39 cellular contexts compared by ENCODE assay signal in genomic region chr1:86922445-86922844, GRCh38.
"Had no signal": no experiment of that assay in that cellular context is flagged by ENCODE, and none has a peak within 500 bp of the region (broad histone marks: within the 10 kb centered on the region; RNA-seq: fewer than 3 reads in every experiment).

No MANE protein-coding gene starts in this region.

- H3K4me3 Mint-ChIP-seq: activated naive CD4-positive, alpha-beta T cell treated with anti-CD3 and anti-CD28 coated beads for 36 hours; activated naive CD4-positive, alpha-beta T cell treated with anti-CD3 and anti-CD28 coated beads, Interleukin-2, amount 10 ng/mL, durations not matched to agents 7 days and 5 days; activated naive CD4-positive, alpha-beta T cell treated with anti-CD3 and anti-CD28 coated beads, Interleukin-2, amount 50 U/mL, for 24 hours; activated naive CD8-positive, alpha-beta T cell; activated naive CD8-positive, alpha-beta T cell treated with anti-CD3 and anti-CD28 coated beads for 36 hours; activated naive CD8-positive, alpha-beta T cell treated with anti-CD3 and anti-CD28 coated beads, Interleukin-2, amount 10 ng/mL, durations not matched to agents 7 days and 5 days; activated naive CD8-positive, alpha-beta T cell treated with anti-CD3 and anti-CD28 coated beads, Interleukin-2, amount 50 U/mL, for 24 hours; activated T-cell treated with anti-CD3 and anti-CD28 coated beads, Interleukin-2, amount 50 U/mL, for 24 hours; activated T-cell treated with anti-CD3 and anti-CD28 coated beads, Interleukin-2, amount 50 U/mL, for 4 hours; activated T-cell treated with anti-CD3 and anti-CD28 coated beads, Interleukin-2, amount 50 U/mL, for 72 hours; activated T-helper 1 cell treated with anti-CD3 and anti-CD28 coated beads, Interleukin-12 subunit alpha, Interleukin-12 subunit beta, Interleukin-2, Interleukin-4 antibody, amounts not matched to agents 30 ng/mL and 10 ng/mL and 1 ng/mL, durations not matched to agents 14 hours and 24 hours and 36 hours; activated T-helper 17 cell treated with anti-CD3 and anti-CD28 coated beads, Interleukin-2, amount 50 U/mL, for 72 hours; brain; central memory CD8-positive, alpha-beta T cell had no signal

- H3K36me3 ChIP-seq: adrenal gland, ascending aorta, brain microvascular endothelial cell, breast epithelium, cardiac muscle cell had no signal

- H3K4me1 ChIP-seq: ascending aorta, body of pancreas, breast epithelium had no signal

- H3K4me3 ChIP-seq: adrenal gland, ascending aorta, body of pancreas, breast epithelium, cardiac muscle cell had no signal

- H3K9me3 ChIP-seq: adrenal gland, body of pancreas had no signal

- DNase-seq: activated effector memory CD4-positive, alpha-beta T cell treated with anti-CD3 and anti-CD28 coated beads, Interleukin-2, amount 50 U/mL, for 16 hours; activated effector memory CD4-positive, alpha-beta T cell treated with Interleukin-2 at 50 U/mL for 16 hours; activated gamma-delta T cell; activated gamma-delta T cell treated with Interleukin-2 at 50 U/mL for 16 hours; activated naive CD4-positive, alpha-beta T cell; activated naive CD4-positive, alpha-beta T cell treated with anti-CD3 and anti-CD28 coated beads for 36 hours; activated naive CD4-positive, alpha-beta T cell treated with anti-CD3 and anti-CD28 coated beads, Interleukin-2, amount 10 ng/mL, durations not matched to agents 7 days and 5 days; activated naive CD4-positive, alpha-beta T cell treated with anti-CD3 and anti-CD28 coated beads, Interleukin-2, amount 50 U/mL, for 16 hours; activated naive CD4-positive, alpha-beta T cell treated with Interleukin-2 at 50 U/mL for 16 hours; activated naive CD8-positive, alpha-beta T cell treated with anti-CD3 and anti-CD28 coated beads for 36 hours; activated naive CD8-positive, alpha-beta T cell treated with anti-CD3 and anti-CD28 coated beads, Interleukin-2, amount 10 ng/mL, durations not matched to agents 7 days and 5 days; activated naive CD8-positive, alpha-beta T cell treated with anti-CD3 and anti-CD28 coated beads, Interleukin-2, amount 50 U/mL, for 24 hours; activated T-cell treated with anti-CD3 and anti-CD28 coated beads, Interleukin-2, amount 50 U/mL, for 1 hour; activated T-cell treated with anti-CD3 and anti-CD28 coated beads, Interleukin-2, amount 50 U/mL, for 24 hours; activated T-cell treated with anti-CD3 and anti-CD28 coated beads, Interleukin-2, amount 50 U/mL, for 4 hours; activated T-cell treated with anti-CD3 and anti-CD28 coated beads, Interleukin-2, amount 50 U/mL, for 48 hours; activated T-cell treated with anti-CD3 and anti-CD28 coated beads, Interleukin-2, amount 50 U/mL, for 72 hours; adrenal gland; amniotic stem cell; amygdala; anterior cingulate cortex; aorta; body of pancreas; brain microvascular endothelial cell; caudate nucleus; central memory CD4-positive, alpha-beta T cell; cerebellar nuclear complex had no signal

- H3K27me3 Mint-ChIP-seq: activated naive CD4-positive, alpha-beta T cell treated with anti-CD3 and anti-CD28 coated beads, Interleukin-2, amount 10 ng/mL, durations not matched to agents 7 days and 5 days; activated naive CD4-positive, alpha-beta T cell treated with anti-CD3 and anti-CD28 coated beads, Interleukin-2, amount 50 U/mL, for 24 hours; activated naive CD8-positive, alpha-beta T cell; activated naive CD8-positive, alpha-beta T cell treated with anti-CD3 and anti-CD28 coated beads for 36 hours; activated naive CD8-positive, alpha-beta T cell treated with anti-CD3 and anti-CD28 coated beads, Interleukin-2, amount 10 ng/mL, durations not matched to agents 7 days and 5 days; activated naive CD8-positive, alpha-beta T cell treated with anti-CD3 and anti-CD28 coated beads, Interleukin-2, amount 50 U/mL, for 24 hours; activated T-cell treated with anti-CD3 and anti-CD28 coated beads, Interleukin-2, amount 50 U/mL, for 24 hours; activated T-helper 17 cell treated with anti-CD3 and anti-CD28 coated beads, Interleukin-2, amount 50 U/mL, for 72 hours; brain; central memory CD8-positive, alpha-beta T cell had no signal

- ATAC-seq: activated naive CD4-positive, alpha-beta T cell treated with anti-CD3 and anti-CD28 coated beads, Interleukin-2, amount 50 U/mL, for 72 hours; activated naive CD8-positive, alpha-beta T cell treated with anti-CD3 and anti-CD28 coated beads, Interleukin-2, amount 50 U/mL, for 24 hours; activated T-cell treated with anti-CD3 and anti-CD28 coated beads, Interleukin-2, amount 50 U/mL, for 4 hours; activated T-cell treated with anti-CD3 and anti-CD28 coated beads, Interleukin-2, amount 50 U/mL, for 72 hours; activated T-helper 17 cell treated with anti-CD3 and anti-CD28 coated beads, Interleukin-2, amount 50 U/mL, for 72 hours; body of pancreas had no signal

- H3K27me3 ChIP-seq: adrenal gland, ascending aorta, body of pancreas, brain microvascular endothelial cell, breast epithelium, cardiac muscle cell had no signal

- H3K27ac ChIP-seq: adrenal gland, ascending aorta, body of pancreas, brain microvascular endothelial cell, breast epithelium, cardiac muscle cell had no signal

- FAIRE-seq: astrocyte, bronchial epithelial cell had no signal

- H3K9me3 Mint-ChIP-seq: central memory CD8-positive, alpha-beta T cell had no signal

- H3K27ac Mint-ChIP-seq: activated naive CD4-positive, alpha-beta T cell treated with anti-CD3 and anti-CD28 coated beads for 36 hours; activated naive CD4-positive, alpha-beta T cell treated with anti-CD3 and anti-CD28 coated beads, Interleukin-2, amount 10 ng/mL, durations not matched to agents 7 days and 5 days; activated naive CD4-positive, alpha-beta T cell treated with anti-CD3 and anti-CD28 coated beads, Interleukin-2, amount 50 U/mL, for 24 hours; activated naive CD8-positive, alpha-beta T cell; activated naive CD8-positive, alpha-beta T cell treated with anti-CD3 and anti-CD28 coated beads for 36 hours; activated naive CD8-positive, alpha-beta T cell treated with anti-CD3 and anti-CD28 coated beads, Interleukin-2, amount 10 ng/mL, durations not matched to agents 7 days and 5 days; activated naive CD8-positive, alpha-beta T cell treated with anti-CD3 and anti-CD28 coated beads, Interleukin-2, amount 50 U/mL, for 24 hours; activated T-cell treated with anti-CD3 and anti-CD28 coated beads, Interleukin-2, amount 50 U/mL, for 24 hours; activated T-cell treated with anti-CD3 and anti-CD28 coated beads, Interleukin-2, amount 50 U/mL, for 72 hours; activated T-helper 1 cell treated with anti-CD3 and anti-CD28 coated beads, Interleukin-12 subunit alpha, Interleukin-12 subunit beta, Interleukin-2, Interleukin-4 antibody, amounts not matched to agents 30 ng/mL and 10 ng/mL and 1 ng/mL, durations not matched to agents 14 hours and 24 hours and 36 hours; activated T-helper 17 cell treated with anti-CD3 and anti-CD28 coated beads, Interleukin-2, amount 50 U/mL, for 72 hours; brain had no signal
